In genomic region chr7:37363536-37364172, GRCh38 we compare ENCODE assay signal across 20 cellular contexts.
DNase-seq lines count a peak whose midpoint lies in the region; ATAC-seq, FAIRE-seq and TF ChIP-seq lines count a peak whose summit lies in the region.
"Had no signal": no experiment of that assay in that cellular context is flagged by ENCODE, and none has a peak within 500 bp of the region (broad histone marks: within the 10 kb centered on the region; RNA-seq: fewer than 3 reads in every experiment).

No MANE protein-coding gene starts in this region.

- H3K4me3 Mint-ChIP-seq in CD4-positive, alpha-beta memory T cell = peak overlapping the region; percentile 30 to 72 (median 59)
- peak overlapping the region; percentile 63 for H3K4me3 Mint-ChIP-seq in activated T-helper 1 cell treated with anti-CD3 and anti-CD28 coated beads, Interleukin-12 subunit alpha, Interleukin-12 subunit beta, Interleukin-2, Interleukin-4 antibody, amounts not matched to agents 30 ng/mL and 10 ng/mL and 1 ng/mL, durations not matched to agents 14 hours and 24 hours and 36 hours
- no peak overlapping the region for H3K4me3 Mint-ChIP-seq in memory B cell

- no peak for ATAC-seq in memory B cell (ENCODE audit: low read depth)
- no peak for ATAC-seq in HG03175 (IDR thresholded peaks at IDR 0.05; ENCODE audit: unreplicated experiment)

- H4K20me1 ChIP-seq in MM.1S (ENCODE audit: insufficient read depth, low read length) = no peaks in the 10 kb centered on the region

- H3K27me3 Mint-ChIP-seq in CD4-positive, alpha-beta memory T cell = no peaks in the 10 kb centered on the region
- no peaks in the 10 kb centered on the region for H3K27me3 Mint-ChIP-seq in activated T-helper 1 cell treated with anti-CD3 and anti-CD28 coated beads, Interleukin-12 subunit alpha, Interleukin-12 subunit beta, Interleukin-2, Interleukin-4 antibody, amounts not matched to agents 30 ng/mL and 10 ng/mL and 1 ng/mL, durations not matched to agents 14 hours and 24 hours and 36 hours (ENCODE audit: insufficient read depth)
- no peaks in the 10 kb centered on the region for H3K27me3 Mint-ChIP-seq in memory B cell

- no peaks in the 10 kb centered on the region for H3K27me3 ChIP-seq in CD4-positive, alpha-beta memory T cell (ENCODE audit: insufficient read depth, low read length)
- no peaks in the 10 kb centered on the region for H3K27me3 ChIP-seq in MM.1S (replicated peaks; ENCODE audit: insufficient read depth, low read length)
- H3K27me3 ChIP-seq: hepatocyte, ovary, sigmoid colon, stomach, upper lobe of left lung had no signal

- H3K9me2 ChIP-seq in MM.1S (replicated peaks; ENCODE audit: insufficient read depth, low read length) = no peaks in the 10 kb centered on the region

- peaks cover 0 to 3% of the 10 kb centered on the region in 2 donors for H3K36me3 Mint-ChIP-seq in CD4-positive, alpha-beta memory T cell
- peaks cover 22% of the 10 kb centered on the region for H3K36me3 Mint-ChIP-seq in activated T-helper 1 cell treated with anti-CD3 and anti-CD28 coated beads, Interleukin-12 subunit alpha, Interleukin-12 subunit beta, Interleukin-2, Interleukin-4 antibody, amounts not matched to agents 30 ng/mL and 10 ng/mL and 1 ng/mL, durations not matched to agents 14 hours and 24 hours and 36 hours (ENCODE audit: low read depth)
- peaks cover 6% of the 10 kb centered on the region for H3K36me3 Mint-ChIP-seq in memory B cell

- no peak overlapping the region for H2AFZ ChIP-seq in MM.1S (ENCODE audit: low read length)
- H2AFZ ChIP-seq: hepatocyte had no signal

- peak overlapping the region; percentile 59 to 92 (median 85) for H3K27ac Mint-ChIP-seq in CD4-positive, alpha-beta memory T cell
- peak overlapping the region; percentile 92 for H3K27ac Mint-ChIP-seq in activated T-helper 1 cell treated with anti-CD3 and anti-CD28 coated beads, Interleukin-12 subunit alpha, Interleukin-12 subunit beta, Interleukin-2, Interleukin-4 antibody, amounts not matched to agents 30 ng/mL and 10 ng/mL and 1 ng/mL, durations not matched to agents 14 hours and 24 hours and 36 hours
- H3K27ac Mint-ChIP-seq in memory B cell = peak overlapping the region; percentile 22

- CTCF ChIA-PET in CD4-positive, alpha-beta memory T cell (lab: Charles Lee; ENCODE audit: partially characterized antibody) = interaction anchor here (0.6 to 1.7 kb wide), 3 partner anchors 10 to 79 kb away, joined by 3 to 7 read pairs (median 4); no protein-coding TSS in a partner anchor

- intact Hi-C loops in CD4-positive, alpha-beta memory T cell (cut with micrococcal nuclease) = loop anchor here (2.0 kb wide), 1 partner anchor 15 kb away; no protein-coding TSS in a partner anchor
- intact Hi-C loops in activated T-helper 1 cell treated with anti-CD3 and anti-CD28 coated beads, Interleukin-12 subunit alpha, Interleukin-12 subunit beta, Interleukin-2, Interleukin-4 antibody, amounts not matched to agents 30 ng/mL and 10 ng/mL and 1 ng/mL, durations not matched to agents 14 hours and 24 hours and 36 hours (cut with micrococcal nuclease) = loop anchor here (1.0 to 2.0 kb wide), 2 partner anchors 8 to 45 kb away; no protein-coding TSS in a partner anchor

- H3K4me1 ChIP-seq in CD4-positive, alpha-beta memory T cell (ENCODE audit: insufficient read depth, low read length) = peaks cover 72% of the 10 kb centered on the region
- no peaks in the 10 kb centered on the region for H3K4me1 ChIP-seq in MM.1S (ENCODE audit: low read length)
- H3K4me1 ChIP-seq: sigmoid colon, stomach had no signal

- peak; percentile 35 for FAIRE-seq in GM19239 (lab: Jason Lieb, UNC)
- FAIRE-seq: endometrium had no signal

- H3K79me2 ChIP-seq in MM.1S (ENCODE audit: low read length) = no peaks in the 10 kb centered on the region

- no peaks in the 10 kb centered on the region for H3F3A ChIP-seq in MM.1S (ENCODE audit: insufficient read depth, low read length)

- no peak for DNase-seq in CD4-positive, alpha-beta memory T cell
- no peak for DNase-seq in GM19239 (ENCODE audit: insufficient read length, low spot score)
- no peak for DNase-seq in activated T-helper 1 cell treated with anti-CD3 and anti-CD28 coated beads, Interleukin-12 subunit alpha, Interleukin-12 subunit beta, Interleukin-2, Interleukin-4 antibody, amounts not matched to agents 30 ng/mL and 10 ng/mL and 1 ng/mL, durations not matched to agents 14 hours and 24 hours and 36 hours (ENCODE audit: low spot score)
- DNase-seq in memory B cell (ENCODE audit: low spot score in 2 of 2) = no peak
- no peak for DNase-seq in glomerular visceral epithelial cell (ENCODE audit: extremely low spot score)
- DNase-seq in MM.1S = no peak
- DNase-seq: activated effector memory CD4-positive, alpha-beta T cell treated with anti-CD3 and anti-CD28 coated beads, Interleukin-2, amount 50 U/mL, for 16 hours; Caco-2; EL; islet precursor cell; NCI-H1417 treated with DMSO at 0.1 percent for 48 hours; NCI-H524; ovary; sigmoid colon; stomach; upper lobe of left lung had no signal

- TF ChIP-seq CTCF in MM.1S (IDR thresholded peaks at IDR 0.05; ENCODE audit: low read length) = no peak

- no peak overlapping the region for H3K4me2 ChIP-seq in MM.1S (ENCODE audit: low read depth, low read length)
- H3K4me2 ChIP-seq: hepatocyte had no signal

- peaks cover 61 to 92% (median 76%) of the 10 kb centered on the region in 4 donors for H3K4me1 Mint-ChIP-seq in CD4-positive, alpha-beta memory T cell
- peaks cover 67% of the 10 kb centered on the region for H3K4me1 Mint-ChIP-seq in activated T-helper 1 cell treated with anti-CD3 and anti-CD28 coated beads, Interleukin-12 subunit alpha, Interleukin-12 subunit beta, Interleukin-2, Interleukin-4 antibody, amounts not matched to agents 30 ng/mL and 10 ng/mL and 1 ng/mL, durations not matched to agents 14 hours and 24 hours and 36 hours (ENCODE audit: low read depth)
- H3K4me1 Mint-ChIP-seq in memory B cell = peaks cover 29% of the 10 kb centered on the region

- no peaks in the 10 kb centered on the region for H3K36me3 ChIP-seq in CD4-positive, alpha-beta memory T cell (ENCODE audit: insufficient read depth, low read length)
- no peaks in the 10 kb centered on the region for H3K36me3 ChIP-seq in MM.1S (replicated peaks; ENCODE audit: insufficient read depth, low read length)
- H3K36me3 ChIP-seq: ovary, sigmoid colon, stomach, upper lobe of left lung had no signal

- peak overlapping the region; percentile 6 for H3K27ac ChIP-seq in CD4-positive, alpha-beta memory T cell (ENCODE audit: low read depth, low read length)
- no peak overlapping the region for H3K27ac ChIP-seq in MM.1S (ENCODE audit: low read length)
- H3K27ac ChIP-seq: hepatocyte, ovary, sigmoid colon, stomach, upper lobe of left lung had no signal

- POLR2A ChIA-PET in CD4-positive, alpha-beta memory T cell (lab: Charles Lee; ENCODE audit: partially characterized antibody) = interaction anchor here (2.3 to 4.8 kb wide), 2 partner anchors 10 to 85 kb away, joined by 12 to 24 read pairs; partner anchors contain the start of gene ELMO1

- no peaks in the 10 kb centered on the region for H3K9me3 Mint-ChIP-seq in CD4-positive, alpha-beta memory T cell
- H3K9me3 Mint-ChIP-seq in activated T-helper 1 cell treated with anti-CD3 and anti-CD28 coated beads, Interleukin-12 subunit alpha, Interleukin-12 subunit beta, Interleukin-2, Interleukin-4 antibody, amounts not matched to agents 30 ng/mL and 10 ng/mL and 1 ng/mL, durations not matched to agents 14 hours and 24 hours and 36 hours = peaks cover 13% of the 10 kb centered on the region
- H3K9me3 Mint-ChIP-seq in memory B cell = peaks cover 1% of the 10 kb centered on the region

- H3K9me3 ChIP-seq in CD4-positive, alpha-beta memory T cell (ENCODE audit: control insufficient read depth in 1 of 2, low read length in 2 of 2) = no peaks in the 10 kb centered on the region
- no peaks in the 10 kb centered on the region for H3K9me3 ChIP-seq in MM.1S (replicated peaks; ENCODE audit: insufficient read depth, low read length)
- H3K9me3 ChIP-seq: Caco-2, ovary, sigmoid colon, stomach, upper lobe of left lung had no signal

- H3K4me3 ChIP-seq in CD4-positive, alpha-beta memory T cell (ENCODE audit: low read length in 2 of 2) = no peak overlapping the region
- H3K4me3 ChIP-seq in MM.1S (ENCODE audit: low read length) = no peak overlapping the region
- H3K4me3 ChIP-seq: hepatocyte, lung, ovary, sigmoid colon, stomach, upper lobe of left lung had no signal

- H3K9ac ChIP-seq in MM.1S (ENCODE audit: low read length) = no peak overlapping the region

Comparison
In these comparisons a context has a peak if more than half of its experiments do, and no peak if none do; other contexts are left out.
1. H3K27ac Mint-ChIP-seq: peak in every context shown above with its lines; median percentile 92 in activated T-helper 1 cell treated with anti-CD3 and anti-CD28 coated beads, Interleukin-12 subunit alpha, Interleukin-12 subunit beta, Interleukin-2, Interleukin-4 antibody, amounts not matched to agents 30 ng/mL and 10 ng/mL and 1 ng/mL, durations not matched to agents 14 hours and 24 hours and 36 hours; 85 in CD4-positive, alpha-beta memory T cell; 22 in memory B cell.